18 cellular contexts compared by ENCODE assay signal in the genomic region with DNA sequence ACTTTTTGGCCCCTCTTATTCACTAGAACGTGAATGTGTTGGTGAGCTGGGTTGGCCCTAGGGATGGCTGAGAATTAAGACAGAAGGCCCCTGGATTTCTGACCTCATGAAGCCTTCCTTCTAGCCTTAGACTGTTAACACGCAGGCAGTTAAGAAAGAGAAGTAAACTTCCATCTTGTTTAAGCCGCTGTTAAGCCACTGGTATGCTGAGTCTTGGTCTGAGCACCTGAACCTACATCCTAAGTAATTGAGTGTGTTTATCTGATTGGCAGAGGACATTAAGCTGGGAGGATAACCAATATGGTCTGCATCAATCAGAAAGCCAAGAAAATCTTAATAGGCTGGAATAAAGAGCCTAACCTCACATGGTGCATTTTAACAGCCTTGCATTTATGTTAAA.
A peak's percentile ranks its signal among the peaks of the same experiment; 100 is the strongest.
DNase-seq lines count a peak whose midpoint lies in the region; ATAC-seq and TF ChIP-seq lines count a peak whose summit lies in the region.
"Had no signal": no experiment of that assay in that cellular context is flagged by ENCODE, and none has a peak within 500 bp of the region (broad histone marks: within the 10 kb centered on the region; RNA-seq: fewer than 3 reads in every experiment).

No MANE protein-coding gene starts in this region.

- H3K9ac ChIP-seq in neural progenitor cell = no peak overlapping the region

- H3F3A ChIP-seq in GM23338 (replicated peaks; ENCODE audit: low read depth) (no peaks in the 10 kb centered on the region), neural progenitor cell (ENCODE audit: low read depth) (no peaks in the 10 kb centered on the region)

- no peaks in the 10 kb centered on the region for H3K36me3 ChIP-seq in GM23338 (ENCODE audit: insufficient read depth)
- H3K36me3 ChIP-seq in neural progenitor cell = no peaks in the 10 kb centered on the region

- H3K27ac ChIP-seq in GM23338 (ENCODE audit: low read depth) = 0 out of 2 replicates have a peak overlapping the region, but pooled peaks have one; percentile 47
- no peak overlapping the region for H3K27ac ChIP-seq in neural progenitor cell

- H3K4me3 ChIP-seq in GM23338 = no peak overlapping the region
- no peak overlapping the region for H3K4me3 ChIP-seq in LNCaP clone FGC (ENCODE audit: low read depth, low read length)
- H3K4me3 ChIP-seq in neural progenitor cell = no peak overlapping the region
- H3K4me3 ChIP-seq: GM12878 had no signal

- H3K4me1 Mint-ChIP-seq in GM23338 (peaks cover 19% of the 10 kb centered on the region), WTC11 (peaks cover 20% of the 10 kb centered on the region), neural progenitor cell (no peaks in the 10 kb centered on the region)

- peaks cover 22% of the 10 kb centered on the region for H3K4me1 ChIP-seq in GM23338 (ENCODE audit: insufficient read depth)
- H3K4me1 ChIP-seq in neural progenitor cell = no peaks in the 10 kb centered on the region
- H3K4me1 ChIP-seq: Caco-2 had no signal

- H3K9me3 Mint-ChIP-seq in GM23338 = no peaks in the 10 kb centered on the region
- H3K9me3 Mint-ChIP-seq in WTC11 = peaks cover 15% of the 10 kb centered on the region
- H3K9me3 Mint-ChIP-seq in neural progenitor cell = no peaks in the 10 kb centered on the region
- H3K9me3 Mint-ChIP-seq: CD4-positive, alpha-beta memory T cell had no signal

- CTCF ChIA-PET in WTC11 (lab: Charles Lee) = no interaction called here

- ATAC-seq in GM23338 (peak; percentile 68), WTC11 (peak; percentile 68)
- ATAC-seq: GM12878, HCT116 had no signal

- POLR2A ChIA-PET in WTC11 (lab: Charles Lee) = interaction anchor here (0.9 kb wide), 1 partner anchor 11 kb away, joined by 3 read pairs; no protein-coding TSS in a partner anchor

- H4K20me1 ChIP-seq in GM23338 (replicated peaks; ENCODE audit: insufficient read depth) = no peaks in the 10 kb centered on the region
- H4K20me1 ChIP-seq in neural progenitor cell (ENCODE audit: low read depth) = no peaks in the 10 kb centered on the region

- DNase-seq in GM23338 (ENCODE audit: low spot score) = peak; percentile 8
- DNase-seq in LNCaP clone FGC (ENCODE audit: low read depth) = peak; percentile 23
- DNase-seq in WTC11 (ENCODE audit: low spot score) = no peak
- no peak for DNase-seq in neural progenitor cell (ENCODE audit: low spot score)
- no peak for DNase-seq in activated naive CD4-positive, alpha-beta T cell treated with anti-CD3 and anti-CD28 coated beads, Interleukin-2, amount 50 U/mL, for 16 hours
- DNase-seq in COLO668 (lab: John Stamatoyannopoulos, UW; ENCODE audit: unreplicated experiment) = no peak
- no peak for DNase-seq in NCI-H146 (lab: John Stamatoyannopoulos, UW)
- DNase-seq: C1 segment of cervical spinal cord; Caco-2; CD4-positive, alpha-beta memory T cell; DMS 273 treated with DMSO at 0.1 percent for 48 hours; DMS79; EL; GDM1; GOT3; H7 had no signal

- H2AFZ ChIP-seq in GM23338 (peak overlapping the region; percentile 92; the same call in 1 of the 2 replicates), neural progenitor cell (replicated peaks) (peak overlapping the region; percentile 35)

- H3K27ac Mint-ChIP-seq in GM23338 (no peak overlapping the region), WTC11 (no peak overlapping the region), neural progenitor cell (no peak overlapping the region)
- H3K27ac Mint-ChIP-seq: CD4-positive, alpha-beta memory T cell had no signal

- H3K4me2 ChIP-seq in GM23338 (peak overlapping the region; percentile 34; the same call in 1 of the 2 replicates), neural progenitor cell (no peak overlapping the region)

- peaks cover 34% of the 10 kb centered on the region; the same call in 1 of the 2 replicates for H3K9me2 ChIP-seq in GM23338 (ENCODE audit: insufficient read depth)

- TF ChIP-seq CTCF in GM23338 (conservative IDR thresholded peaks at IDR 0.05; ENCODE audit: low read depth in 2 of 2) = no peak
- TF ChIP-seq CTCF in LNCaP clone FGC (IDR thresholded peaks at IDR 0.05; ENCODE audit: control insufficient read depth, extremely low read depth, insufficient read depth) = no peak
- TF ChIP-seq CTCF in WTC11 (IDR thresholded peaks at IDR 0.05) = no peak
- no peak for TF ChIP-seq CTCF in neural progenitor cell (IDR thresholded peaks at IDR 0.05)

- peaks cover 5% of the 10 kb centered on the region; the same call in 1 of the 3 replicates for H3K36me3 Mint-ChIP-seq in GM23338 (ENCODE audit: low read depth)
- H3K36me3 Mint-ChIP-seq in WTC11 = no peaks in the 10 kb centered on the region
- no peaks in the 10 kb centered on the region for H3K36me3 Mint-ChIP-seq in neural progenitor cell

- H3K27me3 Mint-ChIP-seq in GM23338 (ENCODE audit: insufficient read depth, low read depth, poor library complexity) (no peaks in the 10 kb centered on the region), WTC11 (ENCODE audit: low read depth) (no peaks in the 10 kb centered on the region), neural progenitor cell (ENCODE audit: insufficient read depth, low read depth) (peaks cover 2% of the 10 kb centered on the region)

- H3K79me2 ChIP-seq in GM23338 (replicated peaks; ENCODE audit: insufficient read depth) (no peaks in the 10 kb centered on the region), neural progenitor cell (ENCODE audit: low read depth) (no peaks in the 10 kb centered on the region)

- no peaks in the 10 kb centered on the region for H3K9me3 ChIP-seq in neural progenitor cell (ENCODE audit: low read depth)
- H3K9me3 ChIP-seq: Caco-2 had no signal

- H3K27me3 ChIP-seq in GM23338 (ENCODE audit: insufficient read depth) (no peaks in the 10 kb centered on the region), neural progenitor cell (no peaks in the 10 kb centered on the region)

- H3K4me3 Mint-ChIP-seq in GM23338 = no peak overlapping the region
- H3K4me3 Mint-ChIP-seq in WTC11 = no peak overlapping the region
- no peak overlapping the region for H3K4me3 Mint-ChIP-seq in neural progenitor cell
- H3K4me3 Mint-ChIP-seq: CD4-positive, alpha-beta memory T cell had no signal

TF ChIP-seq in GM23338, 12 proteins besides CTCF, POLR2A, EP300 and RAD21 (continues in another document):
- TF ChIP-seq EZH2 (IDR thresholded peaks at IDR 0.05; ENCODE audit: low read depth, unreplicated experiment) = no peak
- TF ChIP-seq NANOG (IDR thresholded peaks at IDR 0.05; ENCODE audit: borderline replicate concordance) = no peak
- TF ChIP-seq CREB1 (CRISPR knock-in tag; IDR thresholded peaks at IDR 0.05; ENCODE audit: low read depth) = no peak
- no peak for TF ChIP-seq POLR2AphosphoS5 (IDR thresholded peaks at IDR 0.05; ENCODE audit: low read depth)
- TF ChIP-seq, protein P1, sequence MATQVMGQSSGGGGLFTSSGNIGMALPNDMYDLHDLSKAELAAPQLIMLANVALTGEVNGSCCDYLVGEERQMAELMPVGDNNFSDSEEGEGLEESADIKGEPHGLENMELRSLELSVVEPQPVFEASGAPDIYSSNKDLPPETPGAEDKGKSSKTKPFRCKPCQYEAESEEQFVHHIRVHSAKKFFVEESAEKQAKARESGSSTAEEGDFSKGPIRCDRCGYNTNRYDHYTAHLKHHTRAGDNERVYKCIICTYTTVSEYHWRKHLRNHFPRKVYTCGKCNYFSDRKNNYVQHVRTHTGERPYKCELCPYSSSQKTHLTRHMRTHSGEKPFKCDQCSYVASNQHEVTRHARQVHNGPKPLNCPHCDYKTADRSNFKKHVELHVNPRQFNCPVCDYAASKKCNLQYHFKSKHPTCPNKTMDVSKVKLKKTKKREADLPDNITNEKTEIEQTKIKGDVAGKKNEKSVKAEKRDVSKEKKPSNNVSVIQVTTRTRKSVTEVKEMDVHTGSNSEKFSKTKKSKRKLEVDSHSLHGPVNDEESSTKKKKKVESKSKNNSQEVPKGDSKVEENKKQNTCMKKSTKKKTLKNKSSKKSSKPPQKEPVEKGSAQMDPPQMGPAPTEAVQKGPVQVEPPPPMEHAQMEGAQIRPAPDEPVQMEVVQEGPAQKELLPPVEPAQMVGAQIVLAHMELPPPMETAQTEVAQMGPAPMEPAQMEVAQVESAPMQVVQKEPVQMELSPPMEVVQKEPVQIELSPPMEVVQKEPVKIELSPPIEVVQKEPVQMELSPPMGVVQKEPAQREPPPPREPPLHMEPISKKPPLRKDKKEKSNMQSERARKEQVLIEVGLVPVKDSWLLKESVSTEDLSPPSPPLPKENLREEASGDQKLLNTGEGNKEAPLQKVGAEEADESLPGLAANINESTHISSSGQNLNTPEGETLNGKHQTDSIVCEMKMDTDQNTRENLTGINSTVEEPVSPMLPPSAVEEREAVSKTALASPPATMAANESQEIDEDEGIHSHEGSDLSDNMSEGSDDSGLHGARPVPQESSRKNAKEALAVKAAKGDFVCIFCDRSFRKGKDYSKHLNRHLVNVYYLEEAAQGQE (IDR thresholded peaks at IDR 0.05; ENCODE audit: unreplicated experiment) = no peak

TF ChIP-seq in WTC11, 78 proteins besides CTCF, POLR2A, EP300 and RAD21:
- TF ChIP-seq ZNF219 (CRISPR knock-in tag; IDR thresholded peaks at IDR 0.05; ENCODE audit: borderline replicate concordance) (no peak), EMX1 (CRISPR knock-in tag; IDR thresholded peaks at IDR 0.05) (no peak), ZNF121 (CRISPR knock-in tag; IDR thresholded peaks at IDR 0.05) (no peak), IRF2 (CRISPR knock-in tag; IDR thresholded peaks at IDR 0.05; ENCODE audit: borderline replicate concordance, low read depth) (no peak)
- TF ChIP-seq, protein P2, sequence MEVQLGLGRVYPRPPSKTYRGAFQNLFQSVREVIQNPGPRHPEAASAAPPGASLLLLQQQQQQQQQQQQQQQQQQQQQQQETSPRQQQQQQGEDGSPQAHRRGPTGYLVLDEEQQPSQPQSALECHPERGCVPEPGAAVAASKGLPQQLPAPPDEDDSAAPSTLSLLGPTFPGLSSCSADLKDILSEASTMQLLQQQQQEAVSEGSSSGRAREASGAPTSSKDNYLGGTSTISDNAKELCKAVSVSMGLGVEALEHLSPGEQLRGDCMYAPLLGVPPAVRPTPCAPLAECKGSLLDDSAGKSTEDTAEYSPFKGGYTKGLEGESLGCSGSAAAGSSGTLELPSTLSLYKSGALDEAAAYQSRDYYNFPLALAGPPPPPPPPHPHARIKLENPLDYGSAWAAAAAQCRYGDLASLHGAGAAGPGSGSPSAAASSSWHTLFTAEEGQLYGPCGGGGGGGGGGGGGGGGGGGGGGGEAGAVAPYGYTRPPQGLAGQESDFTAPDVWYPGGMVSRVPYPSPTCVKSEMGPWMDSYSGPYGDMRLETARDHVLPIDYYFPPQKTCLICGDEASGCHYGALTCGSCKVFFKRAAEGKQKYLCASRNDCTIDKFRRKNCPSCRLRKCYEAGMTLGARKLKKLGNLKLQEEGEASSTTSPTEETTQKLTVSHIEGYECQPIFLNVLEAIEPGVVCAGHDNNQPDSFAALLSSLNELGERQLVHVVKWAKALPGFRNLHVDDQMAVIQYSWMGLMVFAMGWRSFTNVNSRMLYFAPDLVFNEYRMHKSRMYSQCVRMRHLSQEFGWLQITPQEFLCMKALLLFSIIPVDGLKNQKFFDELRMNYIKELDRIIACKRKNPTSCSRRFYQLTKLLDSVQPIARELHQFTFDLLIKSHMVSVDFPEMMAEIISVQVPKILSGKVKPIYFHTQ (CRISPR knock-in tag; IDR thresholded peaks at IDR 0.05) = no peak

Comparison
In these comparisons a context has a peak if more than half of its experiments do, and no peak if none do; other contexts are left out.
1. DNase-seq: peak in GM23338 (single experiment) and LNCaP clone FGC (single experiment); none in WTC11 (single experiment), neural progenitor cell (single experiment), activated naive CD4-positive, alpha-beta T cell treated with anti-CD3 and anti-CD28 coated beads, Interleukin-2, amount 50 U/mL, for 16 hours (single experiment), COLO668 (single experiment) and NCI-H146 (single experiment).